Comparison of ENCODE assay signal across 20 cellular contexts in genomic region chr19:6041071-6041470, GRCh38.
A peak's percentile ranks its signal among the peaks of the same experiment; 100 is the strongest.
DNase-seq lines count a peak whose midpoint lies in the region; ATAC-seq and TF ChIP-seq lines count a peak whose summit lies in the region.
"Had no signal": no experiment of that assay in that cellular context is flagged by ENCODE, and none has a peak within 500 bp of the region (broad histone marks: within the 10 kb centered on the region; RNA-seq: fewer than 3 reads in every experiment).

No MANE protein-coding gene starts in this region.

- no peaks in the 10 kb centered on the region for H3K79me2 ChIP-seq in neural progenitor cell (ENCODE audit: low read depth)

- ATAC-seq in heart right ventricle: no peak

- peaks cover 3% of the 10 kb centered on the region for H3K9me3 Mint-ChIP-seq in neural progenitor cell
- H3K9me3 Mint-ChIP-seq: CD4-positive, alpha-beta T cell had no signal

- intact Hi-C loops in cardiac septum (cut with DNase I): no loop called here
- intact Hi-C loops in heart right ventricle (cut with DNase I): loop anchor here in 3 of 10 donors (10.0 kb wide), 3 partner anchors 56 to 264 kb away; no protein-coding TSS in a partner anchor
- intact Hi-C loops in esophagus muscularis mucosa (cut with DNase I): loop anchor here (10.0 kb wide), 2 partner anchors 174 to 234 kb away; partner anchors contain the start of gene MLLT1
- intact Hi-C loops in testis (cut with DNase I; ENCODE audit: low total_unique reads): no loop called here
- intact Hi-C loops in spleen (cut with DNase I; ENCODE audit: low total_unique reads): no loop called here
- intact Hi-C loops in sigmoid colon (cut with DNase I): loop anchor here (10.0 kb wide), 1 partner anchor 154 kb away; no protein-coding TSS in a partner anchor

- TF ChIP-seq POLR2A in esophagus muscularis mucosa (IDR thresholded peaks at IDR 0.05; ENCODE audit: low read depth) (no peak), testis (IDR thresholded peaks at IDR 0.05) (no peak), spleen (IDR thresholded peaks at IDR 0.05) (no peak), sigmoid colon (IDR thresholded peaks at IDR 0.05) (no peak)

- no peak overlapping the region for H3K4me3 Mint-ChIP-seq in neural progenitor cell
- H3K4me3 Mint-ChIP-seq: CD4-positive, alpha-beta T cell had no signal

- TF ChIP-seq EP300 in esophagus muscularis mucosa (IDR thresholded peaks at IDR 0.05) (no peak), sigmoid colon (IDR thresholded peaks at IDR 0.05) (no peak)

- H3K36me3 Mint-ChIP-seq in neural progenitor cell: peaks cover 38% of the 10 kb centered on the region

- no peak for TF ChIP-seq CTCF in heart right ventricle (IDR thresholded peaks at IDR 0.05)
- TF ChIP-seq CTCF in esophagus muscularis mucosa (IDR thresholded peaks at IDR 0.05): no peak
- no peak for TF ChIP-seq CTCF in neural progenitor cell (IDR thresholded peaks at IDR 0.05)
- TF ChIP-seq CTCF in testis (IDR thresholded peaks at IDR 0.05): no peak
- TF ChIP-seq CTCF in spleen (IDR thresholded peaks at IDR 0.05 in 8 of 11, conservative IDR thresholded peaks at IDR 0.05 in 3 of 11): no peak
- TF ChIP-seq CTCF in sigmoid colon (IDR thresholded peaks at IDR 0.05): no peak

- H4K20me1 ChIP-seq in neural progenitor cell (ENCODE audit: low read depth): no peaks in the 10 kb centered on the region
- H4K20me1 ChIP-seq: BLaER1 treated with 17β-estradiol and CSF1 and Interleukin-3, amounts not matched to agents 10 nM and 100 nM had no signal

- WGBS in heart right ventricle, 2 donors: 91 to 93% methylated on average over 5 of the region's 5 CpGs
- WGBS in esophagus muscularis mucosa: 86% methylated on average over 5 of the region's 5 CpGs
- 94% methylated on average over 5 of the region's 5 CpGs for WGBS in testis, 2 donors
- WGBS in spleen, 5 donors: 93 to 99% (median 94%) methylated on average over 5 of the region's 5 CpGs
- WGBS in sigmoid colon, 2 donors: 96% methylated on average over 5 of the region's 5 CpGs

- H3K27me3 Mint-ChIP-seq in neural progenitor cell (ENCODE audit: insufficient read depth, low read depth): no peaks in the 10 kb centered on the region
- H3K27me3 Mint-ChIP-seq: CD4-positive, alpha-beta T cell had no signal

- no peak overlapping the region for H3K4me2 ChIP-seq in neural progenitor cell
- H3K4me2 ChIP-seq: KMS-11 had no signal

- no peaks in the 10 kb centered on the region for H3K4me1 Mint-ChIP-seq in neural progenitor cell

- H3K27me3 ChIP-seq in heart right ventricle (no peaks in the 10 kb centered on the region), esophagus muscularis mucosa (no peaks in the 10 kb centered on the region), neural progenitor cell (no peaks in the 10 kb centered on the region), testis (no peaks in the 10 kb centered on the region), spleen (replicated peaks in 1 of 7) (no peaks in the 10 kb centered on the region), sigmoid colon (no peaks in the 10 kb centered on the region)

- H3K4me3 ChIP-seq in heart right ventricle: no peak overlapping the region
- no peak overlapping the region for H3K4me3 ChIP-seq in esophagus muscularis mucosa
- H3K4me3 ChIP-seq in neural progenitor cell: no peak overlapping the region
- no peak overlapping the region for H3K4me3 ChIP-seq in testis
- no peak overlapping the region for H3K4me3 ChIP-seq in spleen
- no peak overlapping the region for H3K4me3 ChIP-seq in sigmoid colon
- H3K4me3 ChIP-seq: BLaER1 treated with 17β-estradiol and CSF1 and Interleukin-3, amounts not matched to agents 10 nM and 100 nM had no signal

- peaks cover 0 to 9% (median 0%) of the 10 kb centered on the region in 11 donors for H3K9me3 ChIP-seq in heart right ventricle
- no peaks in the 10 kb centered on the region for H3K9me3 ChIP-seq in esophagus muscularis mucosa
- no peaks in the 10 kb centered on the region for H3K9me3 ChIP-seq in neural progenitor cell (ENCODE audit: low read depth)
- no peaks in the 10 kb centered on the region for H3K9me3 ChIP-seq in testis
- no peaks in the 10 kb centered on the region for H3K9me3 ChIP-seq in spleen
- no peaks in the 10 kb centered on the region for H3K9me3 ChIP-seq in sigmoid colon

- H3K9ac ChIP-seq in neural progenitor cell: no peak overlapping the region
- H3K9ac ChIP-seq: BLaER1 treated with 17β-estradiol and CSF1 and Interleukin-3, amounts not matched to agents 10 nM and 100 nM; KMS-11 had no signal

- H3K27ac Mint-ChIP-seq in neural progenitor cell: peak overlapping the region; percentile 79
- H3K27ac Mint-ChIP-seq: CD4-positive, alpha-beta T cell had no signal

- peak; percentile 19 for DNase-seq in cardiac septum (ENCODE audit: low spot score)
- no peak for DNase-seq in heart right ventricle
- DNase-seq in esophagus muscularis mucosa (ENCODE audit: extremely low spot score): peak; percentile 39
- no peak for DNase-seq in neural progenitor cell (ENCODE audit: low spot score)
- peak; percentile 9 for DNase-seq in testis
- no peak for DNase-seq in spleen
- no peak for DNase-seq in sigmoid colon
- no peak for DNase-seq in inferior parietal cortex (ENCODE audit: extremely low spot score)
- DNase-seq: CD4-positive, alpha-beta T cell; MM.1S; NCI-H1694 treated with DMSO at 0.1 percent for 48 hours; NCI-H2081; NCI-H2227 treated with DMSO at 0.1 percent for 48 hours; NCI-H510A; NCI-H69; RPMI8226; SHP77 treated with DMSO at 0.1 percent for 48 hours had no signal

- H2AFZ ChIP-seq in neural progenitor cell (replicated peaks): no peak overlapping the region

- H3K4me1 ChIP-seq in heart right ventricle (no peaks in the 10 kb centered on the region), esophagus muscularis mucosa (peaks cover 0 to 13% (median 11%) of the 10 kb centered on the region in 4 donors), neural progenitor cell (no peaks in the 10 kb centered on the region), testis (no peaks in the 10 kb centered on the region), spleen (no peaks in the 10 kb centered on the region), sigmoid colon (no peaks in the 10 kb centered on the region)

- H3F3A ChIP-seq in neural progenitor cell (ENCODE audit: low read depth): no peaks in the 10 kb centered on the region

- H3K27ac ChIP-seq in heart right ventricle (no peak overlapping the region), esophagus muscularis mucosa (replicated peaks in 1 of 4) (no peak overlapping the region), neural progenitor cell (no peak overlapping the region), testis (no peak overlapping the region), spleen (no peak overlapping the region), sigmoid colon (no peak overlapping the region)
- H3K27ac ChIP-seq: BLaER1 treated with 17β-estradiol and CSF1 and Interleukin-3, amounts not matched to agents 10 nM and 100 nM; HL-60; KMS-11 had no signal

- peaks cover 0 to 47% (median 0%) of the 10 kb centered on the region in 9 donors for H3K36me3 ChIP-seq in heart right ventricle
- H3K36me3 ChIP-seq in esophagus muscularis mucosa: peaks cover 48 to 68% (median 62%) of the 10 kb centered on the region in 4 donors
- H3K36me3 ChIP-seq in neural progenitor cell: no peaks in the 10 kb centered on the region
- no peaks in the 10 kb centered on the region for H3K36me3 ChIP-seq in testis (ENCODE audit: low read depth, missing control alignments)
- peaks cover 0 to 38% (median 0%) of the 10 kb centered on the region in 6 donors for H3K36me3 ChIP-seq in spleen
- peaks cover 0 to 73% (median 28%) of the 10 kb centered on the region in 4 donors for H3K36me3 ChIP-seq in sigmoid colon
- H3K36me3 ChIP-seq: BLaER1 treated with 17β-estradiol and CSF1 and Interleukin-3, amounts not matched to agents 10 nM and 100 nM had no signal

Comparison
In these comparisons a context has a peak if more than half of its experiments do, and no peak if none do; other contexts are left out.
1. DNase-seq: peak in cardiac septum (single experiment), esophagus muscularis mucosa (single experiment) and testis (single experiment); none in heart right ventricle (0 of 2), neural progenitor cell (single experiment), spleen (single experiment), sigmoid colon (single experiment) and inferior parietal cortex (single experiment).
2. intact Hi-C loops: an anchor here in esophagus muscularis mucosa (10.0 kb wide) and sigmoid colon (10.0 kb wide); none called in cardiac septum, testis and spleen.